In the genomic region with DNA sequence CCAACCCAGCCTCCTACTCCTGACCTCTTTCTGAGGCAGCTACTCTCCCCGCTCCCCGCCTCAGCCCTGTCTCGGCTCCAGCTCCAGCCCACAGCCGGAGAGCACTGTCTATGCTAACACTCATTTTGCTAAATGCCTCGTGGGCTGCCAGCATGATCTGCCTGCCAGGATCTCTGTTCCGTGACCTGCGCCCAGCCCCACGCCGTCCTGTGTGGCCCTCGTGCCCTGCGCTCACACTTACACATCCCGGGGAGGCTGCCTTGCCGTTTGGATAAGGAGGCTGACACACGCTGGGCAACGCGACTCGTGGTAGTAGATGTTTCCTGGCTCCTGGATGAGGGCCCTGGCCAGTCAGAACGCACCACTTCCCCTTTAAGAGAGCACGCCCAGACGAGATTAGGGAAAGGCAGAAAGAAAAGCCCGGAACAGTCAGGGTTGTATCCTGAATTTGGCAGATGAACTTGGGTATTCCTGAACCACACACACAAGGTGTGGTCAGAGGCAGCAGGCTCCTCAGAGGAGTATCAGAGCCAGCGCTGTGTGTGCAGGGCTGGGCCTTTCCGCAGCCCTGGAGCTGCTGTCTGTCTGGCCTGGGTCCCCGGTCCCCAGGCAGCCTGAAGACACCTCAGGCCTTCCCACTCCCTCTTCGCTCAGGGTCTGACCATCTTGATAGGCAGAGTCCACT, we compare ENCODE assay signal across 1 cellular context.
TF ChIP-seq lines count a peak whose summit lies in the region.

No MANE protein-coding gene starts in this region.

TF ChIP-seq in K562, 482 proteins besides CTCF, POLR2A, EP300 and RAD21 (continued from another document and continues in another):
- TF ChIP-seq, protein P1, sequence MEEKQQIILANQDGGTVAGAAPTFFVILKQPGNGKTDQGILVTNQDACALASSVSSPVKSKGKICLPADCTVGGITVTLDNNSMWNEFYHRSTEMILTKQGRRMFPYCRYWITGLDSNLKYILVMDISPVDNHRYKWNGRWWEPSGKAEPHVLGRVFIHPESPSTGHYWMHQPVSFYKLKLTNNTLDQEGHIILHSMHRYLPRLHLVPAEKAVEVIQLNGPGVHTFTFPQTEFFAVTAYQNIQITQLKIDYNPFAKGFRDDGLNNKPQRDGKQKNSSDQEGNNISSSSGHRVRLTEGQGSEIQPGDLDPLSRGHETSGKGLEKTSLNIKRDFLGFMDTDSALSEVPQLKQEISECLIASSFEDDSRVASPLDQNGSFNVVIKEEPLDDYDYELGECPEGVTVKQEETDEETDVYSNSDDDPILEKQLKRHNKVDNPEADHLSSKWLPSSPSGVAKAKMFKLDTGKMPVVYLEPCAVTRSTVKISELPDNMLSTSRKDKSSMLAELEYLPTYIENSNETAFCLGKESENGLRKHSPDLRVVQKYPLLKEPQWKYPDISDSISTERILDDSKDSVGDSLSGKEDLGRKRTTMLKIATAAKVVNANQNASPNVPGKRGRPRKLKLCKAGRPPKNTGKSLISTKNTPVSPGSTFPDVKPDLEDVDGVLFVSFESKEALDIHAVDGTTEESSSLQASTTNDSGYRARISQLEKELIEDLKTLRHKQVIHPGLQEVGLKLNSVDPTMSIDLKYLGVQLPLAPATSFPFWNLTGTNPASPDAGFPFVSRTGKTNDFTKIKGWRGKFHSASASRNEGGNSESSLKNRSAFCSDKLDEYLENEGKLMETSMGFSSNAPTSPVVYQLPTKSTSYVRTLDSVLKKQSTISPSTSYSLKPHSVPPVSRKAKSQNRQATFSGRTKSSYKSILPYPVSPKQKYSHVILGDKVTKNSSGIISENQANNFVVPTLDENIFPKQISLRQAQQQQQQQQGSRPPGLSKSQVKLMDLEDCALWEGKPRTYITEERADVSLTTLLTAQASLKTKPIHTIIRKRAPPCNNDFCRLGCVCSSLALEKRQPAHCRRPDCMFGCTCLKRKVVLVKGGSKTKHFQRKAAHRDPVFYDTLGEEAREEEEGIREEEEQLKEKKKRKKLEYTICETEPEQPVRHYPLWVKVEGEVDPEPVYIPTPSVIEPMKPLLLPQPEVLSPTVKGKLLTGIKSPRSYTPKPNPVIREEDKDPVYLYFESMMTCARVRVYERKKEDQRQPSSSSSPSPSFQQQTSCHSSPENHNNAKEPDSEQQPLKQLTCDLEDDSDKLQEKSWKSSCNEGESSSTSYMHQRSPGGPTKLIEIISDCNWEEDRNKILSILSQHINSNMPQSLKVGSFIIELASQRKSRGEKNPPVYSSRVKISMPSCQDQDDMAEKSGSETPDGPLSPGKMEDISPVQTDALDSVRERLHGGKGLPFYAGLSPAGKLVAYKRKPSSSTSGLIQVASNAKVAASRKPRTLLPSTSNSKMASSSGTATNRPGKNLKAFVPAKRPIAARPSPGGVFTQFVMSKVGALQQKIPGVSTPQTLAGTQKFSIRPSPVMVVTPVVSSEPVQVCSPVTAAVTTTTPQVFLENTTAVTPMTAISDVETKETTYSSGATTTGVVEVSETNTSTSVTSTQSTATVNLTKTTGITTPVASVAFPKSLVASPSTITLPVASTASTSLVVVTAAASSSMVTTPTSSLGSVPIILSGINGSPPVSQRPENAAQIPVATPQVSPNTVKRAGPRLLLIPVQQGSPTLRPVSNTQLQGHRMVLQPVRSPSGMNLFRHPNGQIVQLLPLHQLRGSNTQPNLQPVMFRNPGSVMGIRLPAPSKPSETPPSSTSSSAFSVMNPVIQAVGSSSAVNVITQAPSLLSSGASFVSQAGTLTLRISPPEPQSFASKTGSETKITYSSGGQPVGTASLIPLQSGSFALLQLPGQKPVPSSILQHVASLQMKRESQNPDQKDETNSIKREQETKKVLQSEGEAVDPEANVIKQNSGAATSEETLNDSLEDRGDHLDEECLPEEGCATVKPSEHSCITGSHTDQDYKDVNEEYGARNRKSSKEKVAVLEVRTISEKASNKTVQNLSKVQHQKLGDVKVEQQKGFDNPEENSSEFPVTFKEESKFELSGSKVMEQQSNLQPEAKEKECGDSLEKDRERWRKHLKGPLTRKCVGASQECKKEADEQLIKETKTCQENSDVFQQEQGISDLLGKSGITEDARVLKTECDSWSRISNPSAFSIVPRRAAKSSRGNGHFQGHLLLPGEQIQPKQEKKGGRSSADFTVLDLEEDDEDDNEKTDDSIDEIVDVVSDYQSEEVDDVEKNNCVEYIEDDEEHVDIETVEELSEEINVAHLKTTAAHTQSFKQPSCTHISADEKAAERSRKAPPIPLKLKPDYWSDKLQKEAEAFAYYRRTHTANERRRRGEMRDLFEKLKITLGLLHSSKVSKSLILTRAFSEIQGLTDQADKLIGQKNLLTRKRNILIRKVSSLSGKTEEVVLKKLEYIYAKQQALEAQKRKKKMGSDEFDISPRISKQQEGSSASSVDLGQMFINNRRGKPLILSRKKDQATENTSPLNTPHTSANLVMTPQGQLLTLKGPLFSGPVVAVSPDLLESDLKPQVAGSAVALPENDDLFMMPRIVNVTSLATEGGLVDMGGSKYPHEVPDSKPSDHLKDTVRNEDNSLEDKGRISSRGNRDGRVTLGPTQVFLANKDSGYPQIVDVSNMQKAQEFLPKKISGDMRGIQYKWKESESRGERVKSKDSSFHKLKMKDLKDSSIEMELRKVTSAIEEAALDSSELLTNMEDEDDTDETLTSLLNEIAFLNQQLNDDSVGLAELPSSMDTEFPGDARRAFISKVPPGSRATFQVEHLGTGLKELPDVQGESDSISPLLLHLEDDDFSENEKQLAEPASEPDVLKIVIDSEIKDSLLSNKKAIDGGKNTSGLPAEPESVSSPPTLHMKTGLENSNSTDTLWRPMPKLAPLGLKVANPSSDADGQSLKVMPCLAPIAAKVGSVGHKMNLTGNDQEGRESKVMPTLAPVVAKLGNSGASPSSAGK (IDR thresholded peaks at IDR 0.05): peak; percentile 63
- TF ChIP-seq ZNF384 (IDR thresholded peaks at IDR 0.05; ENCODE audit: low read depth, low read length): no peak
- no peak for TF ChIP-seq FOXP1 (CRISPR knock-in tag; IDR thresholded peaks at IDR 0.05)
- TF ChIP-seq, protein P2, sequence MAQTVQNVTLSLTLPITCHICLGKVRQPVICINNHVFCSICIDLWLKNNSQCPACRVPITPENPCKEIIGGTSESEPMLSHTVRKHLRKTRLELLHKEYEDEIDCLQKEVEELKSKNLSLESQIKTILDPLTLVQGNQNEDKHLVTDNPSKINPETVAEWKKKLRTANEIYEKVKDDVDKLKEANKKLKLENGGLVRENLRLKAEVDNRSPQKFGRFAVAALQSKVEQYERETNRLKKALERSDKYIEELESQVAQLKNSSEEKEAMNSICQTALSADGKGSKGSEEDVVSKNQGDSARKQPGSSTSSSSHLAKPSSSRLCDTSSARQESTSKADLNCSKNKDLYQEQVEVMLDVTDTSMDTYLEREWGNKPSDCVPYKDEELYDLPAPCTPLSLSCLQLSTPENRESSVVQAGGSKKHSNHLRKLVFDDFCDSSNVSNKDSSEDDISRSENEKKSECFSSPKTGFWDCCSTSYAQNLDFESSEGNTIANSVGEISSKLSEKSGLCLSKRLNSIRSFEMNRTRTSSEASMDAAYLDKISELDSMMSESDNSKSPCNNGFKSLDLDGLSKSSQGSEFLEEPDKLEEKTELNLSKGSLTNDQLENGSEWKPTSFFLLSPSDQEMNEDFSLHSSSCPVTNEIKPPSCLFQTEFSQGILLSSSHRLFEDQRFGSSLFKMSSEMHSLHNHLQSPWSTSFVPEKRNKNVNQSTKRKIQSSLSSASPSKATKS (CRISPR knock-in tag; IDR thresholded peaks at IDR 0.05): no peak
- TF ChIP-seq GATAD2B (IDR thresholded peaks at IDR 0.05; ENCODE audit: borderline replicate concordance): no peak
- TF ChIP-seq HNRNPK (IDR thresholded peaks at IDR 0.05; ENCODE audit: low read depth, low read length, poor library complexity, severe bottlenecking): no peak
- no peak for TF ChIP-seq ARID1B (IDR thresholded peaks at IDR 0.05)
- TF ChIP-seq MIER1 (IDR thresholded peaks at IDR 0.05; ENCODE audit: low read depth): no peak
- TF ChIP-seq ZSCAN29 (IDR thresholded peaks at IDR 0.05): no peak
- TF ChIP-seq, protein P3, sequence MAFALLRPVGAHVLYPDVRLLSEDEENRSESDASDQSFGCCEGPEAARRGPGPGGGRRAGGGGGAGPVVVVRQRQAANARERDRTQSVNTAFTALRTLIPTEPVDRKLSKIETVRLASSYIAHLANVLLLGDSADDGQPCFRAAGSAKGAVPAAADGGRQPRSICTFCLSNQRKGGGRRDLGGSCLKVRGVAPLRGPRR (CRISPR knock-in tag; IDR thresholded peaks at IDR 0.05): no peak
- TF ChIP-seq, protein P4, sequence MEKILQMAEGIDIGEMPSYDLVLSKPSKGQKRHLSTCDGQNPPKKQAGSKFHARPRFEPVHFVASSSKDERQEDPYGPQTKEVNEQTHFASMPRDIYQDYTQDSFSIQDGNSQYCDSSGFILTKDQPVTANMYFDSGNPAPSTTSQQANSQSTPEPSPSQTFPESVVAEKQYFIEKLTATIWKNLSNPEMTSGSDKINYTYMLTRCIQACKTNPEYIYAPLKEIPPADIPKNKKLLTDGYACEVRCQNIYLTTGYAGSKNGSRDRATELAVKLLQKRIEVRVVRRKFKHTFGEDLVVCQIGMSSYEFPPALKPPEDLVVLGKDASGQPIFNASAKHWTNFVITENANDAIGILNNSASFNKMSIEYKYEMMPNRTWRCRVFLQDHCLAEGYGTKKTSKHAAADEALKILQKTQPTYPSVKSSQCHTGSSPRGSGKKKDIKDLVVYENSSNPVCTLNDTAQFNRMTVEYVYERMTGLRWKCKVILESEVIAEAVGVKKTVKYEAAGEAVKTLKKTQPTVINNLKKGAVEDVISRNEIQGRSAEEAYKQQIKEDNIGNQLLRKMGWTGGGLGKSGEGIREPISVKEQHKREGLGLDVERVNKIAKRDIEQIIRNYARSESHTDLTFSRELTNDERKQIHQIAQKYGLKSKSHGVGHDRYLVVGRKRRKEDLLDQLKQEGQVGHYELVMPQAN (IDR thresholded peaks at IDR 0.05; ENCODE audit: borderline replicate concordance): no peak
- peak; percentile 31 for TF ChIP-seq KDM5B (IDR thresholded peaks at IDR 0.05; ENCODE audit: insufficient replicate concordance, low read depth, low read length)
- TF ChIP-seq PHB (CRISPR knock-in tag; IDR thresholded peaks at IDR 0.05): no peak
- TF ChIP-seq NR2C1 (IDR thresholded peaks at IDR 0.05): no peak
- TF ChIP-seq NR2C1 (tag; IDR thresholded peaks at IDR 0.05): no peak
- TF ChIP-seq, protein P5, sequence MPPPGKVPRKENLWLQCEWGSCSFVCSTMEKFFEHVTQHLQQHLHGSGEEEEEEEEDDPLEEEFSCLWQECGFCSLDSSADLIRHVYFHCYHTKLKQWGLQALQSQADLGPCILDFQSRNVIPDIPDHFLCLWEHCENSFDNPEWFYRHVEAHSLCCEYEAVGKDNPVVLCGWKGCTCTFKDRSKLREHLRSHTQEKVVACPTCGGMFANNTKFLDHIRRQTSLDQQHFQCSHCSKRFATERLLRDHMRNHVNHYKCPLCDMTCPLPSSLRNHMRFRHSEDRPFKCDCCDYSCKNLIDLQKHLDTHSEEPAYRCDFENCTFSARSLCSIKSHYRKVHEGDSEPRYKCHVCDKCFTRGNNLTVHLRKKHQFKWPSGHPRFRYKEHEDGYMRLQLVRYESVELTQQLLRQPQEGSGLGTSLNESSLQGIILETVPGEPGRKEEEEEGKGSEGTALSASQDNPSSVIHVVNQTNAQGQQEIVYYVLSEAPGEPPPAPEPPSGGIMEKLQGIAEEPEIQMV (tag; conservative IDR thresholded peaks at IDR 0.05; ENCODE audit: low read depth): no peak
- no peak for TF ChIP-seq TCF7L2 (IDR thresholded peaks at IDR 0.05; ENCODE audit: low read depth, low read length)
- TF ChIP-seq ARNT (IDR thresholded peaks at IDR 0.05): no peak
- no peak for TF ChIP-seq ZNF146 (CRISPR knock-in tag; IDR thresholded peaks at IDR 0.05; ENCODE audit: unreplicated experiment)
- TF ChIP-seq FOXJ2 (tag; IDR thresholded peaks at IDR 0.05): no peak
- TF ChIP-seq PTBP1 (IDR thresholded peaks at IDR 0.05; ENCODE audit: low read depth, low read length): no peak
- TF ChIP-seq MXI1 (IDR thresholded peaks at IDR 0.05; ENCODE audit: low read depth, low read length): no peak
- TF ChIP-seq, protein P6, sequence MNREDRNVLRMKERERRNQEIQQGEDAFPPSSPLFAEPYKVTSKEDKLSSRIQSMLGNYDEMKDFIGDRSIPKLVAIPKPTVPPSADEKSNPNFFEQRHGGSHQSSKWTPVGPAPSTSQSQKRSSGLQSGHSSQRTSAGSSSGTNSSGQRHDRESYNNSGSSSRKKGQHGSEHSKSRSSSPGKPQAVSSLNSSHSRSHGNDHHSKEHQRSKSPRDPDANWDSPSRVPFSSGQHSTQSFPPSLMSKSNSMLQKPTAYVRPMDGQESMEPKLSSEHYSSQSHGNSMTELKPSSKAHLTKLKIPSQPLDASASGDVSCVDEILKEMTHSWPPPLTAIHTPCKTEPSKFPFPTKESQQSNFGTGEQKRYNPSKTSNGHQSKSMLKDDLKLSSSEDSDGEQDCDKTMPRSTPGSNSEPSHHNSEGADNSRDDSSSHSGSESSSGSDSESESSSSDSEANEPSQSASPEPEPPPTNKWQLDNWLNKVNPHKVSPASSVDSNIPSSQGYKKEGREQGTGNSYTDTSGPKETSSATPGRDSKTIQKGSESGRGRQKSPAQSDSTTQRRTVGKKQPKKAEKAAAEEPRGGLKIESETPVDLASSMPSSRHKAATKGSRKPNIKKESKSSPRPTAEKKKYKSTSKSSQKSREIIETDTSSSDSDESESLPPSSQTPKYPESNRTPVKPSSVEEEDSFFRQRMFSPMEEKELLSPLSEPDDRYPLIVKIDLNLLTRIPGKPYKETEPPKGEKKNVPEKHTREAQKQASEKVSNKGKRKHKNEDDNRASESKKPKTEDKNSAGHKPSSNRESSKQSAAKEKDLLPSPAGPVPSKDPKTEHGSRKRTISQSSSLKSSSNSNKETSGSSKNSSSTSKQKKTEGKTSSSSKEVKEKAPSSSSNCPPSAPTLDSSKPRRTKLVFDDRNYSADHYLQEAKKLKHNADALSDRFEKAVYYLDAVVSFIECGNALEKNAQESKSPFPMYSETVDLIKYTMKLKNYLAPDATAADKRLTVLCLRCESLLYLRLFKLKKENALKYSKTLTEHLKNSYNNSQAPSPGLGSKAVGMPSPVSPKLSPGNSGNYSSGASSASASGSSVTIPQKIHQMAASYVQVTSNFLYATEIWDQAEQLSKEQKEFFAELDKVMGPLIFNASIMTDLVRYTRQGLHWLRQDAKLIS (CRISPR knock-in tag; IDR thresholded peaks at IDR 0.05): no peak
- TF ChIP-seq, protein P7, sequence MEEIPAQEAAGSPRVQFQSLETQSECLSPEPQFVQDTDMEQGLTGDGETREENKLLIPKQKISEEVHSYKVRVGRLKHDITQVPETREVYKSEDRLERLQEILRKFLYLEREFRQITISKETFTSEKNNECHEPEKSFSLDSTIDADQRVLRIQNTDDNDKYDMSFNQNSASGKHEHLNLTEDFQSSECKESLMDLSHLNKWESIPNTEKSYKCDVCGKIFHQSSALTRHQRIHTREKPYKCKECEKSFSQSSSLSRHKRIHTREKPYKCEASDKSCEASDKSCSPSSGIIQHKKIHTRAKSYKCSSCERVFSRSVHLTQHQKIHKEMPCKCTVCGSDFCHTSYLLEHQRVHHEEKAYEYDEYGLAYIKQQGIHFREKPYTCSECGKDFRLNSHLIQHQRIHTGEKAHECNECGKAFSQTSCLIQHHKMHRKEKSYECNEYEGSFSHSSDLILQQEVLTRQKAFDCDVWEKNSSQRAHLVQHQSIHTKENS (CRISPR knock-in tag; IDR thresholded peaks at IDR 0.05): no peak
- TF ChIP-seq TARDBP (IDR thresholded peaks at IDR 0.05): no peak
- no peak for TF ChIP-seq SRSF3 (IDR thresholded peaks at IDR 0.05; ENCODE audit: insufficient read depth, low read length)
- TF ChIP-seq PHF8 (IDR thresholded peaks at IDR 0.05; ENCODE audit: borderline replicate concordance, low read length): peak; percentile 40; the same call in 1 of the 2 replicates
- no peak for TF ChIP-seq ZNF444 (CRISPR knock-in tag; IDR thresholded peaks at IDR 0.05)
- no peak for TF ChIP-seq BMI1 (IDR thresholded peaks at IDR 0.05; ENCODE audit: low read length)
- peak; percentile 82 for TF ChIP-seq NEUROD1 (IDR thresholded peaks at IDR 0.05; ENCODE audit: borderline replicate concordance, low read depth, low read length, partially characterized antibody)
